In the genomic region with DNA sequence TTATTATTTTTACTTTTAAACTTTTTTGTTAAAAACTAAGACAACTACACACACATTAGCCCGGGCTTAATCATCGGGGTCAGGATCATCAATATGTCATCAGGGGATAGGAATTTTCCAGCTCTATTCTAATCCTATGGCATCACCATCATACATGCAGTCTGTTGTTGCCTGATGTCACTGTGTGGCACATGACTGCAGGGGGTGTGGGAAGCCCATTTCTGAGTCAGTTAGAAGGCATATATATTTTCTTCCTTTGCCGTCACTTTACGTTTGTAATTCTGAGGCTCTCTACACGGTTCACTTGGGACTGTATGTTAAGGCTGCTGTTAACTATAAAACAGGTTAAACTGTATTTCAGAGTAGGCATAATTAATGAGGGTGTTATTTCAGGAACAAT, we compare ENCODE assay signal across 10 cellular contexts.
DNase-seq lines count a peak whose midpoint lies in the region; TF ChIP-seq lines count a peak whose summit lies in the region.
"Had no signal": no experiment of that assay in that cellular context is flagged by ENCODE, and none has a peak within 500 bp of the region (broad histone marks: within the 10 kb centered on the region; RNA-seq: fewer than 3 reads in every experiment).

No MANE protein-coding gene starts in this region.

- in situ Hi-C loops in G401 (cut with HindIII; ENCODE audit: low sequenced_read_pairs), result no loop called here

- DNase-seq in AG20443 (ENCODE audit: low spot score), result peak; percentile 73
- peak; percentile 73 for DNase-seq in M059J (ENCODE audit: low read depth)
- DNase-seq in astrocyte of the hippocampus (ENCODE audit: low read depth, low spot score), result peak; percentile 61
- peak; percentile 85 for DNase-seq in kidney tubule cell (ENCODE audit: low spot score)
- no peak for DNase-seq in mesothelial cell of epicardium (ENCODE audit: low spot score in 2 of 2, unreplicated experiment in 2 of 2)
- no peak for DNase-seq in GDM1 (lab: John Stamatoyannopoulos, UW)
- no peak for DNase-seq in activated naive CD4-positive, alpha-beta T cell treated with anti-CD3 and anti-CD28 coated beads, Interleukin-2, amount 50 U/mL, for 16 hours
- no peak for DNase-seq in G401 (ENCODE audit: low spot score)
- DNase-seq: left cardiac atrium, NCI-H2171 treated with DMSO at 0.1 percent for 48 hours had no signal

- H3K36me3 Mint-ChIP-seq in mesothelial cell of epicardium, result no peaks in the 10 kb centered on the region

- no peaks in the 10 kb centered on the region for H3K27me3 Mint-ChIP-seq in mesothelial cell of epicardium (ENCODE audit: low read depth)

- no peaks in the 10 kb centered on the region for H3K9me3 Mint-ChIP-seq in mesothelial cell of epicardium

- peaks cover 31% of the 10 kb centered on the region for H3K4me1 Mint-ChIP-seq in mesothelial cell of epicardium

- no peak overlapping the region for H3K27ac Mint-ChIP-seq in mesothelial cell of epicardium

- no peak for TF ChIP-seq CTCF in mesothelial cell of epicardium (IDR thresholded peaks at IDR 0.05; ENCODE audit: unreplicated experiment)

- no peak overlapping the region for H3K4me3 Mint-ChIP-seq in mesothelial cell of epicardium

Comparison
In these comparisons a context has a peak if more than half of its experiments do, and no peak if none do; other contexts are left out.
1. DNase-seq: peak in AG20443 (single experiment), M059J (single experiment), astrocyte of the hippocampus (single experiment) and kidney tubule cell (single experiment); none in mesothelial cell of epicardium (0 of 2), GDM1 (single experiment), activated naive CD4-positive, alpha-beta T cell treated with anti-CD3 and anti-CD28 coated beads, Interleukin-2, amount 50 U/mL, for 16 hours (single experiment) and G401 (single experiment).